Comparison of ENCODE assay signal across 8 cellular contexts in the genomic region with DNA sequence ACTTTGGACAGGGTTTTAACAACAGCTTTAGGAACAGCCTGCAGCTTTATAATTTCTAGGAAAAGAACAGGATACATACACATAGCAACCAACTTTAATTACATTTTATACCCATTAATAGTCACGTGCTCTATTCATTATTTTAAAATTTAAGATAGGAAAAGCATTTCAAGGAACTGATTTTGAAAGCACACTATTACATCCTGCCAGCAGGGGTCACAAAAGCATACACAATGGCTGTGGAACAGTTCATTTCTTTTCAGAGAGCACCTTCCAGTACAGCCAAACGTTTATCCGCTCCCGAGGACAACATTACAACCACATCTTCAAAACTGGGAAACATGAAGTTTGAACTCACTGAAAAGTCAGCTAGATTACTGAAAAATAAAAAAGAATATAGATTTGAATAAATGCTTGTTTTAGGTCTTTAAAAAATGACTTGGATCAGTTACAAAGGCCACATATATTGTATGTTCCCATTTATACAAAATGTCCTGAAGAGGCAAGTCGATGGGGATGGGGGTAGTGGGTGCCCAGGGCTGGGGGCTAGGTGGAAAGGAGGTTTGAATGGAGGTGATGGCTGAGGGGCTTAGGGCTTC.
DNase-seq lines count a peak whose midpoint lies in the region; ATAC-seq and TF ChIP-seq lines count a peak whose summit lies in the region.

No MANE protein-coding gene starts in this region.

- no peaks in the 10 kb centered on the region; the same call in 1 of the 2 replicates for H3K27me3 Mint-ChIP-seq in WTC11 (ENCODE audit: low read depth)

- no peak overlapping the region for H2BK5ac ChIP-seq in neuronal stem cell (ENCODE audit: low read length)

- no peak overlapping the region for H2AK5ac ChIP-seq in neuronal stem cell (ENCODE audit: low read depth, low read length)

- no peak overlapping the region for H2BK12ac ChIP-seq in neuronal stem cell (ENCODE audit: low read length)

- H3K9me3 Mint-ChIP-seq in WTC11: no peaks in the 10 kb centered on the region

- no peak overlapping the region for H3K4me3 Mint-ChIP-seq in WTC11

- H3K4me1 Mint-ChIP-seq in WTC11: peaks cover 23% of the 10 kb centered on the region

- no peak overlapping the region for H2BK120ac ChIP-seq in neuronal stem cell (ENCODE audit: low read depth, low read length)

- H3K27ac Mint-ChIP-seq in WTC11: no peak overlapping the region

- H3K9ac ChIP-seq in fibroblast of lung (ENCODE audit: insufficient read depth, low read length) (no peak overlapping the region), neuronal stem cell (ENCODE audit: low read depth, low read length, poor library complexity) (no peak overlapping the region)

- H4K20me1 ChIP-seq in fibroblast of lung (ENCODE audit: control insufficient read depth, extremely low read depth, insufficient read depth, low read length): no peaks in the 10 kb centered on the region

- H4K8ac ChIP-seq in neuronal stem cell (ENCODE audit: low read depth, low read length): no peak overlapping the region

- TF ChIP-seq POLR2A in GM18505 (IDR thresholded peaks at IDR 0.05; ENCODE audit: borderline replicate concordance, extremely low read depth, insufficient read depth, insufficient read length): no peak

- H3K4me1 ChIP-seq in fibroblast of lung (ENCODE audit: control insufficient read depth, extremely low read depth, insufficient read depth, low read length) (peaks cover 2% of the 10 kb centered on the region), neuronal stem cell (ENCODE audit: control insufficient read depth in 2 of 2, insufficient read depth in 1 of 2, low read depth in 1 of 2, low read length in 2 of 2) (no peaks in the 10 kb centered on the region)

- H3K9me3 ChIP-seq in fibroblast of lung (ENCODE audit: control insufficient read depth, insufficient read depth, low read depth, low read length) (no peaks in the 10 kb centered on the region), neuronal stem cell (replicated peaks in 1 of 2; ENCODE audit: control insufficient read depth in 2 of 2, insufficient read depth in 1 of 2, low read depth in 1 of 2, low read length in 2 of 2) (no peaks in the 10 kb centered on the region)

- H3K79me1 ChIP-seq in neuronal stem cell (ENCODE audit: low read depth, low read length): no peaks in the 10 kb centered on the region

- WGBS in neuronal stem cell (ENCODE audit: extremely low coverage in 2 of 2, insufficient read length in 2 of 2, insufficient replicate concordance in 1 of 2), 2 donors: no CpG with 5 or more reads among the region's 5 CpGs

- POLR2A ChIA-PET in WTC11 (lab: Charles Lee): no interaction called here

- H3K27me3 ChIP-seq in fibroblast of lung (ENCODE audit: control insufficient read depth, insufficient read depth, low read length) (no peaks in the 10 kb centered on the region), neuronal stem cell (ENCODE audit: control insufficient read depth in 3 of 3, insufficient read depth in 3 of 3, low read depth in 1 of 3, low read length in 3 of 3) (peaks cover 0 to 11% (median 0%) of the 10 kb centered on the region in 3 experiments)

- ATAC-seq in WTC11 (peak; percentile 64), GM18505 (IDR thresholded peaks at IDR 0.05; ENCODE audit: unreplicated experiment) (no peak)

- H3K27ac ChIP-seq in fibroblast of lung (ENCODE audit: insufficient read depth, low read length) (no peak overlapping the region), neuronal stem cell (replicated peaks; ENCODE audit: low read length) (no peak overlapping the region)

- H4K91ac ChIP-seq in neuronal stem cell (ENCODE audit: low read depth, low read length, poor library complexity): no peak overlapping the region

- H2AFZ ChIP-seq in fibroblast of lung (ENCODE audit: low read length) (no peak overlapping the region), neuronal stem cell (ENCODE audit: low read length) (no peak overlapping the region)

- H3K4me3 ChIP-seq in fibroblast of lung (replicated peaks in 1 of 4; ENCODE audit: control extremely low read depth in 1 of 4, insufficient read depth in 1 of 4, low read depth in 3 of 4, low read length in 4 of 4) (no peak overlapping the region), neuronal stem cell (ENCODE audit: low read length in 2 of 2) (no peak overlapping the region)

- H3K36me3 ChIP-seq in fibroblast of lung (ENCODE audit: control insufficient read depth, insufficient read depth, low read length) (no peaks in the 10 kb centered on the region), neuronal stem cell (replicated peaks in 1 of 2; ENCODE audit: control insufficient read depth in 2 of 2, insufficient read depth in 2 of 2, low read length in 2 of 2) (no peaks in the 10 kb centered on the region)

- H3K4me2 ChIP-seq in fibroblast of lung (ENCODE audit: extremely low read depth, insufficient read depth, low read length) (no peak overlapping the region), neuronal stem cell (ENCODE audit: insufficient read depth, low read length, poor library complexity, severe bottlenecking) (no peak overlapping the region)

- H3K36me3 Mint-ChIP-seq in WTC11: no peaks in the 10 kb centered on the region

- CTCF ChIA-PET in WTC11 (lab: Charles Lee): interaction anchor here (0.6 to 1.0 kb wide), 2 partner anchors 181 to 639 kb away, joined by 3 to 5 read pairs; no protein-coding TSS in a partner anchor

- no peaks in the 10 kb centered on the region for H3K79me2 ChIP-seq in fibroblast of lung (ENCODE audit: control insufficient read depth, insufficient read depth, low read length)

- H3K4ac ChIP-seq in neuronal stem cell (ENCODE audit: low read length): no peak overlapping the region

- TF ChIP-seq CTCF in WTC11 (IDR thresholded peaks at IDR 0.05): peak; percentile 38
- peak; percentile 79 to 83 for TF ChIP-seq CTCF in fibroblast of lung (conservative IDR thresholded peaks at IDR 0.05 in 1 of 2, IDR thresholded peaks at IDR 0.05 in 1 of 2; ENCODE audit: low read depth in 1 of 2, low read length in 2 of 2)

- no peak overlapping the region for H2BK15ac ChIP-seq in neuronal stem cell (ENCODE audit: low read length)

- no peak overlapping the region for H3K14ac ChIP-seq in neuronal stem cell (ENCODE audit: low read length)

- H3K23ac ChIP-seq in neuronal stem cell (ENCODE audit: low read depth, low read length, poor library complexity): no peak overlapping the region

- DNase-seq in activated gamma-delta T cell treated with Interleukin-2 at 50 U/mL for 16 hours (peak; percentile 19), activated gamma-delta T cell (lab: John Stamatoyannopoulos, UW) (no peak), NCI-H1694 treated with DMSO at 0.1 percent for 48 hours (lab: John Stamatoyannopoulos, UW) (peak; percentile 16), WTC11 (ENCODE audit: low spot score) (peak; percentile 40), fibroblast of lung (ENCODE audit: low read depth in 2 of 2) (peak; percentile 25 to 80), neuronal stem cell (ENCODE audit: low spot score) (peak; percentile 39), epidermal melanocyte (ENCODE audit: insufficient read length, low spot score) (no peak)

- H3K18ac ChIP-seq in neuronal stem cell (ENCODE audit: low read length): no peak overlapping the region

TF ChIP-seq in WTC11, 78 proteins besides CTCF, POLR2A, EP300 and RAD21 (continues in another document):
- TF ChIP-seq NFYB (CRISPR knock-in tag; conservative IDR thresholded peaks at IDR 0.05; ENCODE audit: low read depth) (no peak), FOXP1 (CRISPR knock-in tag; IDR thresholded peaks at IDR 0.05; ENCODE audit: borderline replicate concordance) (no peak), GABPB1 (CRISPR knock-in tag; IDR thresholded peaks at IDR 0.05) (no peak), ZBTB21 (CRISPR knock-in tag; IDR thresholded peaks at IDR 0.05; ENCODE audit: borderline replicate concordance) (no peak), ZNF138 (CRISPR knock-in tag; conservative IDR thresholded peaks at IDR 0.05) (no peak), HMGA2 (CRISPR knock-in tag; IDR thresholded peaks at IDR 0.05) (no peak), ZNF263 (CRISPR knock-in tag; IDR thresholded peaks at IDR 0.05; ENCODE audit: low read depth) (no peak), GRHL2 (CRISPR knock-in tag; IDR thresholded peaks at IDR 0.05; ENCODE audit: insufficient replicate concordance, severe bottlenecking) (no peak), ZNF532 (CRISPR knock-in tag; IDR thresholded peaks at IDR 0.05; ENCODE audit: borderline replicate concordance) (no peak), JUN (CRISPR knock-in tag; IDR thresholded peaks at IDR 0.05) (no peak)
- TF ChIP-seq, protein P1, sequence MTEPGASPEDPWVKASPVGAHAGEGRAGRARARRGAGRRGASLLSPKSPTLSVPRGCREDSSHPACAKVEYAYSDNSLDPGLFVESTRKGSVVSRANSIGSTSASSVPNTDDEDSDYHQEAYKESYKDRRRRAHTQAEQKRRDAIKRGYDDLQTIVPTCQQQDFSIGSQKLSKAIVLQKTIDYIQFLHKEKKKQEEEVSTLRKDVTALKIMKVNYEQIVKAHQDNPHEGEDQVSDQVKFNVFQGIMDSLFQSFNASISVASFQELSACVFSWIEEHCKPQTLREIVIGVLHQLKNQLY (CRISPR knock-in tag; IDR thresholded peaks at IDR 0.05): no peak

Comparison
In these comparisons a context has a peak if more than half of its experiments do, and no peak if none do; other contexts are left out.
1. DNase-seq: peak in activated gamma-delta T cell treated with Interleukin-2 at 50 U/mL for 16 hours (single experiment), NCI-H1694 treated with DMSO at 0.1 percent for 48 hours (single experiment), WTC11 (single experiment), fibroblast of lung (2 of 2) and neuronal stem cell (single experiment); none in activated gamma-delta T cell (single experiment) and epidermal melanocyte (single experiment).